ENCODE assay signal across 21 cellular contexts in the genomic region with DNA sequence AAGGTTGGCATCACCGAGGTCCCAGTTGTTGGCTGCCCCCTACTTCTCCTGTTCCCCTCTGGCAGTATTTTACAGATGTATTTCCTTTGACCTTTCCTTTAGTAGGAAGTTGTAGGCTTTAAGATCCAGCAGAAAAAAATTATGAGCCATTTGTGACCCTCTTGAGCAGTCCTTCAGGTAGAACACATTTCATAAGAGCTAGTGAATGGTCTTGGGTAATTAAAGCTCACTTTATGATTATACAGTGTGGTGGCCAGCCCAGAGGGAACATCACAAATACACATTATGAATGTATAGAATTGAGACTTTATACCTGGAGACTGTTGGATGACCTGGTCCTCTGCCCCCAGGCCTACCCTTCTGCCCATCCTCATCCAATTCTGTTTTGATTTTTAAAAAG.
"Had no signal": no experiment of that assay in that cellular context is flagged by ENCODE, and none has a peak within 500 bp of the region (broad histone marks: within the 10 kb centered on the region; RNA-seq: fewer than 3 reads in every experiment).

No MANE protein-coding gene starts in this region.

- DNase-seq: activated CD4-positive, alpha-beta T cell treated with anti-CD3 and anti-CD28 coated beads for 48 hours; activated CD8-positive, alpha-beta memory T cell treated with anti-CD3 and anti-CD28 coated beads, Interleukin-2, amount 10 ng/mL, durations not matched to agents 7 days and 5 days; activated CD8-positive, alpha-beta T cell treated with anti-CD3 and anti-CD28 coated beads for 36 hours; activated gamma-delta T cell treated with Interleukin-2 at 50 U/mL for 16 hours; activated T-cell treated with anti-CD3 and anti-CD28 coated beads for 4 hours; adrenal gland; colonic mucosa; dorsolateral prefrontal cortex; esophagus squamous epithelium; head of caudate nucleus; hypothalamus; naive thymus-derived CD4-positive, alpha-beta T cell; pancreas; psoas muscle; spleen; stimulated activated CD4-positive, alpha-beta T cell treated with anti-CD3 and anti-CD28 coated beads, Interleukin-4, amount 100 ng/mL, for 1 hour; stimulated activated naive CD4-positive, alpha-beta T cell; SW 1271; upper lobe of left lung had no signal

- H3K4me1 Mint-ChIP-seq: activated CD8-positive, alpha-beta memory T cell treated with anti-CD3 and anti-CD28 coated beads, Interleukin-2, amount 10 ng/mL, durations not matched to agents 7 days and 5 days had no signal

- H3K27me3 Mint-ChIP-seq: activated CD8-positive, alpha-beta memory T cell treated with anti-CD3 and anti-CD28 coated beads, Interleukin-2, amount 10 ng/mL, durations not matched to agents 7 days and 5 days; activated CD8-positive, alpha-beta T cell treated with anti-CD3 and anti-CD28 coated beads for 36 hours; activated naive CD4-positive, alpha-beta T cell treated with anti-CD3 and anti-CD28 coated beads, Interleukin-2, amount 50 U/mL, for 24 hours; naive thymus-derived CD4-positive, alpha-beta T cell had no signal

- H3K27ac Mint-ChIP-seq: activated CD8-positive, alpha-beta memory T cell treated with anti-CD3 and anti-CD28 coated beads, Interleukin-2, amount 10 ng/mL, durations not matched to agents 7 days and 5 days; activated CD8-positive, alpha-beta T cell treated with anti-CD3 and anti-CD28 coated beads for 36 hours had no signal

- ATAC-seq: activated CD8-positive, alpha-beta memory T cell treated with anti-CD3 and anti-CD28 coated beads, Interleukin-2, amount 10 ng/mL, durations not matched to agents 7 days and 5 days; activated CD8-positive, alpha-beta T cell treated with anti-CD3 and anti-CD28 coated beads for 36 hours; gastroesophageal sphincter; naive thymus-derived CD4-positive, alpha-beta T cell; pancreas; psoas muscle had no signal

- H3K9me3 Mint-ChIP-seq: activated CD8-positive, alpha-beta T cell treated with anti-CD3 and anti-CD28 coated beads for 36 hours; activated naive CD4-positive, alpha-beta T cell treated with anti-CD3 and anti-CD28 coated beads, Interleukin-2, amount 50 U/mL, for 24 hours had no signal

- H3K4me3 Mint-ChIP-seq: activated CD8-positive, alpha-beta memory T cell treated with anti-CD3 and anti-CD28 coated beads, Interleukin-2, amount 10 ng/mL, durations not matched to agents 7 days and 5 days; activated CD8-positive, alpha-beta T cell treated with anti-CD3 and anti-CD28 coated beads for 36 hours; activated naive CD4-positive, alpha-beta T cell treated with anti-CD3 and anti-CD28 coated beads, Interleukin-2, amount 50 U/mL, for 24 hours; naive thymus-derived CD4-positive, alpha-beta T cell had no signal

- H3K36me3 Mint-ChIP-seq: activated CD8-positive, alpha-beta memory T cell treated with anti-CD3 and anti-CD28 coated beads, Interleukin-2, amount 10 ng/mL, durations not matched to agents 7 days and 5 days; activated naive CD4-positive, alpha-beta T cell treated with anti-CD3 and anti-CD28 coated beads, Interleukin-2, amount 50 U/mL, for 24 hours had no signal
